ENCODE assay signal across 19 cellular contexts in the genomic region with DNA sequence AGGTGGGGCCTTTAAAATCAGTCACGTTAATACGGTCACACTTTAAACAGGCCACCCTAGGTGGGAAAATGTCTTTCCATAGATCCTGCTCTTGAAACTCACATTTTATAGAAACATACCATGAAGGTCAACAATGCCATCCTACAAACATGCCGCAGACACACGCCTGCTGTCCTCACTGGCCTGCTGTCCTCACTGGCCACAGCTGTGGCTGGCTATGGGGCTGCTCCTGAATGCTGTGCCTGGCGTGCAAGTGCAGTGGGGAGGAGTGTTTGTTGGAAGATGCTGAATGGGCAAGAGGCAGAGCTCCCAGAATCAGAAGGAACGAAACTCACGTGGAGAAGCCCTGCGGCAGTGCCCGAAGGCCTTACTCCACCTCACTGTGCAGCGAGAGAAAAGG.
"Had no signal": no experiment of that assay in that cellular context is flagged by ENCODE, and none has a peak within 500 bp of the region (broad histone marks: within the 10 kb centered on the region; RNA-seq: fewer than 3 reads in every experiment).

No MANE protein-coding gene starts in this region.

- H3K4me3 ChIP-seq: MG63 had no signal

- H3K9me3 ChIP-seq: MG63, SK-N-SH had no signal

- DNase-seq: IMR-90, Karpas-422, KG1, MG63, NCI-H1092, NCI-H1105 treated with DMSO at 0.1 percent for 48 hours, NCI-H1417 treated with DMSO at 0.1 percent for 48 hours, NCI-H146, NCI-H1694 treated with DMSO at 0.1 percent for 48 hours, NCI-H1930, NCI-H2081, NCI-H2107, NCI-H2227 treated with DMSO at 0.1 percent for 48 hours, NCI-H524, NCI-H526 treated with DMSO at 0.1 percent for 48 hours, NCI-H774, RPMI8226, SHP77, SK-N-SH had no signal

- H3K27me3 ChIP-seq: MG63 had no signal
